1 cellular context compared by ENCODE assay signal in the genomic region with DNA sequence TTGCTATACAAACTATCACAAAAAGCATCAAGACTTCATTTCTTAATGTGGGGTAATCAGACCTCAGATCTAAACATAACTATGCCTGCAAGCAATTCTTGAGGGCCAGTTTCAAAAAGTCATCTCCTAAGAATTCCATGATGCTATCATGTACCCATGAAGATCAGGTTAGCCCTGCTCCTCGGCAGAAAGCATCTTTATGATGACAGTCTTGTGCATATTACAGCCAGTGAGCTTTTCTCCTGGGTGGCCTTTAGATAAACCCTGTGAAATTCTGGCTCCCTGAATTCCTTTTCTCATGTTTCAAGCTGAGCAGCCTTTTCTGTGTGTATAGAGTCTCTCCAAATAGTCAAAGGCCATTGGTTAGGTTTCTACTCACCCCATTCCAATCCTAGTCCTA.
TF ChIP-seq lines count a peak whose summit lies in the region.

No MANE protein-coding gene starts in this region.

TF ChIP-seq in IMR-90, 13 proteins besides CTCF, POLR2A, EP300 and RAD21 (continued from another document):
- TF ChIP-seq MAFK (IDR thresholded peaks at IDR 0.05; ENCODE audit: low read depth, low read length) (no peak), MXI1 (IDR thresholded peaks at IDR 0.05; ENCODE audit: borderline replicate concordance, low read depth, low read length) (no peak)
